In the genomic region with DNA sequence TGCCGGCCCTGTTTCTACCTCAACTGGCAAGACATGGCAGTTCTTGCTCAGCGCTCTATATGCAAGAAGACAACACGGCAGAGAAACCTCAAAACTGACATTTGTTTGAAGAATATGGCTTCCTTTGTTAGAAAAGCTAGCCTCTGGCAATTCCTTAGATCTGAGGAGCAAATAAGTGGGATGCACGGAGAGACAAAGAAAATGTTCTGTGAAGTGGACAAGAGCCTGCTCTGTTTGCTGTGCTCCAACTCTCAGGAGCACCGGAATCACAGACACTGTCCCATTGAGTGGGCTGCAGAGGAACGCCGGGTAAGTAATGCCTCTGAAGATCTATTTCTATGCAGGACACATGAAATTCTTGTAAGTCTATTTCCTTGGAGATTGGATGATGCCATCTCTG, we compare ENCODE assay signal across 11 cellular contexts. TPM values are rescaled to one million over a fixed set of nuclear protein-coding genes. Genes with fewer than 3 reads are reported as not detected.
"Had no signal": no experiment of that assay in that cellular context is flagged by ENCODE, and none has a peak within 500 bp of the region (broad histone marks: within the 10 kb centered on the region; RNA-seq: fewer than 3 reads in every experiment).

No MANE protein-coding gene starts in this region.

RNA-seq across cellular contexts. Expression of a gene that starts 37.9 kb away (rescaled TPM):
- total RNA-seq: OCI-LY7, PC-3, PC-9, Peyer's patch, Right ventricle myocardium inferior, Right ventricle myocardium superior, RPMI7951, SJCRH30, SJSA1, T-cell had no signal
- polyA plus RNA-seq: SK-N-SH had no signal
